Comparison of ENCODE assay signal across 11 cellular contexts in the genomic region with DNA sequence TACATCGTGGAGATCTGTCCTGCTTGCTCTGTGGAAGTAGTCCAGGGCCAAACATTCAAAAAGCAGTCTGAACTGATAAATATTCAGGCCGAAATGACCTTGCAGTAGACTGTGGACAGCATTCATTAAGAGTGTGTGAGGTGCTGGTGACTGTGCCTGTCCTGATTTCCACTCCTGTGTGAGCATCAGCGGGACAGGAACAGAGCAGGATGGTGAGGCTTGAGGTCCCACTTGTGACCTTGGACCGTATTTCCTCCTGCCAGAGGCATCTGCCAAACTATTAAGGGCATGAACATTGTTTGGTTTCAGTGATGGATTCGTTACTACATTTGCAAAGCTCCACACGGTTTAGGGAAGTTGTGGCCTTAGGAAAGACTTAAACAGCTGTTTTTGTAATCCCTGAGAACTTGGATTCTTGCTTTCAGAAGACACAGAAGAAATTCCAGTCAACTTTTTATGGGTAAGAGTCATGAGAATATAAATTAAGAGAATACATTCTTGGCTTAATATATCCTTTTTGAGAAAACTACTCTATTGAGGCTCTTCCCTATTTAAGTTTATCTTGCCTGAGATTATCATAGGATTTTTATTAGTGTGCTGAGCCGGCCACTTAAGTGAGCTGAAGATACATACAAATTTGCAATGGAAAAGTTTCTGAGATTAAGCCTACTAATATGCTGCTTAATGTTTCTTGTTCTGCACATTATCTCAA. TPM values are rescaled to one million over a fixed set of nuclear protein-coding genes. Genes with fewer than 3 reads are reported as not detected.
DNase-seq lines count a peak whose midpoint lies in the region; ATAC-seq, FAIRE-seq and TF ChIP-seq lines count a peak whose summit lies in the region.
"Had no signal": no experiment of that assay in that cellular context is flagged by ENCODE, and none has a peak within 500 bp of the region (broad histone marks: within the 10 kb centered on the region; RNA-seq: fewer than 3 reads in every experiment).

No MANE protein-coding gene starts in this region.

- no peaks in the 10 kb centered on the region for H3K36me3 Mint-ChIP-seq in activated T-cell treated with anti-CD3 and anti-CD28 coated beads, Interleukin-2, amount 50 U/mL, for 24 hours (ENCODE audit: low read depth)

- H3K4me1 Mint-ChIP-seq in activated T-cell treated with anti-CD3 and anti-CD28 coated beads, Interleukin-2, amount 50 U/mL, for 24 hours (ENCODE audit: low read depth): peaks cover 70% of the 10 kb centered on the region

- no peaks in the 10 kb centered on the region for H3K9me3 ChIP-seq in upper lobe of right lung

- intact Hi-C loops in upper lobe of right lung (cut with DNase I): no loop called here

- no peaks in the 10 kb centered on the region for H3K27me3 Mint-ChIP-seq in activated T-cell treated with anti-CD3 and anti-CD28 coated beads, Interleukin-2, amount 50 U/mL, for 24 hours

- H3K27ac Mint-ChIP-seq in activated T-cell treated with anti-CD3 and anti-CD28 coated beads, Interleukin-2, amount 50 U/mL, for 24 hours: peak overlapping the region; percentile 61

- H3K4me1 ChIP-seq in upper lobe of right lung: peaks cover 46% of the 10 kb centered on the region

- H3K27me3 ChIP-seq in upper lobe of right lung: no peaks in the 10 kb centered on the region

- no peak for TF ChIP-seq CTCF in upper lobe of right lung (IDR thresholded peaks at IDR 0.05)

- peak overlapping the region; percentile 1 for H3K27ac ChIP-seq in cingulate gyrus (ENCODE audit: low read depth, low read length)
- H3K27ac ChIP-seq in upper lobe of right lung: peak overlapping the region; percentile 26

- no peaks in the 10 kb centered on the region for H3K36me3 ChIP-seq in upper lobe of right lung

- ATAC-seq in upper lobe of right lung: peak; percentile 32

- H3K4me3 Mint-ChIP-seq in activated T-cell treated with anti-CD3 and anti-CD28 coated beads, Interleukin-2, amount 50 U/mL, for 24 hours: no peak overlapping the region

- DNase-seq in activated T-cell treated with anti-CD3 and anti-CD28 coated beads, Interleukin-2, amount 50 U/mL, for 24 hours: no peak
- no peak for DNase-seq in activated T-cell treated with anti-CD3 and anti-CD28 coated beads, Interleukin-2, amount 50 U/mL, for 1 hour
- DNase-seq in lung microvascular endothelial cell (ENCODE audit: low read depth in 2 of 2) (peak; percentile 47 to 51), upper lobe of right lung (no peak), NCI-H1436 (lab: John Stamatoyannopoulos, UW) (no peak), RCC 7860 (ENCODE audit: low spot score) (no peak), SHP77 treated with DMSO at 0.1 percent for 48 hours (lab: John Stamatoyannopoulos, UW) (no peak)
- DNase-seq: effector CD8-positive, alpha-beta T cell; NCI-H2029 treated with DMSO at 0.1 percent for 48 hours had no signal

- H3K9me3 Mint-ChIP-seq in activated T-cell treated with anti-CD3 and anti-CD28 coated beads, Interleukin-2, amount 50 U/mL, for 24 hours: no peaks in the 10 kb centered on the region

- no peak overlapping the region for H3K4me3 ChIP-seq in upper lobe of right lung

- FAIRE-seq in RCC 7860 (lab: Jason Lieb, UNC): no peak
- FAIRE-seq: islet of Langerhans had no signal

RNA-seq across cellular contexts. Expression of a gene that starts 32.9 kb away (rescaled TPM):
- total RNA-seq in lung microvascular endothelial cell: 62.3 and 104 TPM in 2 replicates
- total RNA-seq in upper lobe of right lung: 85.4 TPM

Comparison
In these comparisons a context has a peak if more than half of its experiments do, and no peak if none do; other contexts are left out.
1. DNase-seq: peak in lung microvascular endothelial cell (2 of 2); none in activated T-cell treated with anti-CD3 and anti-CD28 coated beads, Interleukin-2, amount 50 U/mL, for 24 hours (single experiment), activated T-cell treated with anti-CD3 and anti-CD28 coated beads, Interleukin-2, amount 50 U/mL, for 1 hour (single experiment), upper lobe of right lung (single experiment), NCI-H1436 (single experiment), RCC 7860 (single experiment) and SHP77 treated with DMSO at 0.1 percent for 48 hours (single experiment).